In the genomic region with DNA sequence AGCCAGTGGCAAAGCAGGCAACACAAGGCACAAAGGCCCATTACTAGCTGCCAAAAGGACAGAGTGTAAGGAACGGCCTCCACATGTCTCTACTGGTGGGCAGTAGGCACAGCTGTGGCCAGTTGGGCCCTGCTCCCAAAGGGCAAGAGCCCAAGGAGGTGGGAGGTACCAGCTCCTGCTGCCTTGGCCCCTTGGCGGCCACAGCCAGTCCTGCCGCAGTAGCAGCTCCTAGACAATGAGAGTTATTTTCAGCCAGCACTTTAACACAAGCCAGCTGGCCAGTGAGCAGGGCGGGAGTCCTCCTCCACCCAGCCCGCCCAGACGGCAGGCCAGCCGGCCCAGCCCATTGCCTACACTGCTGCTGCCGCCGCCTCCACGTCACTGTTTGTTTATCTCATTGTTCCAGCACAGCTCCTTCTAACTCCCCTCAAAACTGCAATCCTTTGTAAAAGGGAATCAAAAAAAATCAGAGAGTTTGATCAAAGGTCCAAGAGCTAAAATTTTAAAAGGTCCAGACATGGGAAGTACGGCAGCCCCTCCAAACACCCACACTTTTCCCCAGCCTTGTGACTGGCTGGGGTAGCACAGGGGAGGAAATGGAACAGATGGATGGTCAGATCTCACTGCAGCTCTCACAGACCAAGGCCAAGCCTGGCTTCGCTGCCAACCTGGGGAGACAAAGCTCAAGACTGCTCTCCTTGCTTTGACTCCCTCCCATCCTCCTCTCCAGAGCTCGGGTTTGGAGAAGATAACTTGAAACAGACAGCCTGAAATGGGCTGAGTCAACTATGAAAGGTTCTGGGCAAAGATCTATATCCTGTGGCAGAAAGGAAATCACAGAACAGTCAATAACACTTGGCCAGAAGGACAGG, we compare ENCODE assay signal across 1 cellular context.
TF ChIP-seq lines count a peak whose summit lies in the region.

No MANE protein-coding gene starts in this region.

TF ChIP-seq in K562, 482 proteins besides CTCF, POLR2A, EP300 and RAD21 (continued from another document and continues in another):
- TF ChIP-seq, protein P1, sequence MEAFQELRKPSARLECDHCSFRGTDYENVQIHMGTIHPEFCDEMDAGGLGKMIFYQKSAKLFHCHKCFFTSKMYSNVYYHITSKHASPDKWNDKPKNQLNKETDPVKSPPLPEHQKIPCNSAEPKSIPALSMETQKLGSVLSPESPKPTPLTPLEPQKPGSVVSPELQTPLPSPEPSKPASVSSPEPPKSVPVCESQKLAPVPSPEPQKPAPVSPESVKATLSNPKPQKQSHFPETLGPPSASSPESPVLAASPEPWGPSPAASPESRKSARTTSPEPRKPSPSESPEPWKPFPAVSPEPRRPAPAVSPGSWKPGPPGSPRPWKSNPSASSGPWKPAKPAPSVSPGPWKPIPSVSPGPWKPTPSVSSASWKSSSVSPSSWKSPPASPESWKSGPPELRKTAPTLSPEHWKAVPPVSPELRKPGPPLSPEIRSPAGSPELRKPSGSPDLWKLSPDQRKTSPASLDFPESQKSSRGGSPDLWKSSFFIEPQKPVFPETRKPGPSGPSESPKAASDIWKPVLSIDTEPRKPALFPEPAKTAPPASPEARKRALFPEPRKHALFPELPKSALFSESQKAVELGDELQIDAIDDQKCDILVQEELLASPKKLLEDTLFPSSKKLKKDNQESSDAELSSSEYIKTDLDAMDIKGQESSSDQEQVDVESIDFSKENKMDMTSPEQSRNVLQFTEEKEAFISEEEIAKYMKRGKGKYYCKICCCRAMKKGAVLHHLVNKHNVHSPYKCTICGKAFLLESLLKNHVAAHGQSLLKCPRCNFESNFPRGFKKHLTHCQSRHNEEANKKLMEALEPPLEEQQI (IDR thresholded peaks at IDR 0.05) = no peak
- no peak for TF ChIP-seq CAMTA2 (CRISPR knock-in tag; conservative IDR thresholded peaks at IDR 0.05)
- no peak for TF ChIP-seq HMG20B (CRISPR knock-in tag; IDR thresholded peaks at IDR 0.05)
- TF ChIP-seq, protein P2, sequence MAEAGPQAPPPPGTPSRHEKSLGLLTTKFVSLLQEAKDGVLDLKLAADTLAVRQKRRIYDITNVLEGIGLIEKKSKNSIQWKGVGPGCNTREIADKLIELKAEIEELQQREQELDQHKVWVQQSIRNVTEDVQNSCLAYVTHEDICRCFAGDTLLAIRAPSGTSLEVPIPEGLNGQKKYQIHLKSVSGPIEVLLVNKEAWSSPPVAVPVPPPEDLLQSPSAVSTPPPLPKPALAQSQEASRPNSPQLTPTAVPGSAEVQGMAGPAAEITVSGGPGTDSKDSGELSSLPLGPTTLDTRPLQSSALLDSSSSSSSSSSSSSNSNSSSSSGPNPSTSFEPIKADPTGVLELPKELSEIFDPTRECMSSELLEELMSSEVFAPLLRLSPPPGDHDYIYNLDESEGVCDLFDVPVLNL (CRISPR knock-in tag; IDR thresholded peaks at IDR 0.05; ENCODE audit: low read depth) = no peak
- TF ChIP-seq, protein P3, sequence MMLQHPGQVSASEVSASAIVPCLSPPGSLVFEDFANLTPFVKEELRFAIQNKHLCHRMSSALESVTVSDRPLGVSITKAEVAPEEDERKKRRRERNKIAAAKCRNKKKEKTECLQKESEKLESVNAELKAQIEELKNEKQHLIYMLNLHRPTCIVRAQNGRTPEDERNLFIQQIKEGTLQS (IDR thresholded peaks at IDR 0.05) = peak; percentile 31; the same call in 1 of the 2 replicates
- TF ChIP-seq, protein P3 (CRISPR knock-in tag; conservative IDR thresholded peaks at IDR 0.05) = no peak
- TF ChIP-seq RB1 (IDR thresholded peaks at IDR 0.05; ENCODE audit: low read depth) = peak; percentile 68
- TF ChIP-seq, protein P4, sequence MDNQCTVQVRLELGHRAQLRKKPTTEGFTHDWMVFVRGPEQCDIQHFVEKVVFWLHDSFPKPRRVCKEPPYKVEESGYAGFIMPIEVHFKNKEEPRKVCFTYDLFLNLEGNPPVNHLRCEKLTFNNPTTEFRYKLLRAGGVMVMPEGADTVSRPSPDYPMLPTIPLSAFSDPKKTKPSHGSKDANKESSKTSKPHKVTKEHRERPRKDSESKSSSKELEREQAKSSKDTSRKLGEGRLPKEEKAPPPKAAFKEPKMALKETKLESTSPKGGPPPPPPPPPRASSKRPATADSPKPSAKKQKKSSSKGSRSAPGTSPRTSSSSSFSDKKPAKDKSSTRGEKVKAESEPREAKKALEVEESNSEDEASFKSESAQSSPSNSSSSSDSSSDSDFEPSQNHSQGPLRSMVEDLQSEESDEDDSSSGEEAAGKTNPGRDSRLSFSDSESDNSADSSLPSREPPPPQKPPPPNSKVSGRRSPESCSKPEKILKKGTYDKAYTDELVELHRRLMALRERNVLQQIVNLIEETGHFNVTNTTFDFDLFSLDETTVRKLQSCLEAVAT (IDR thresholded peaks at IDR 0.05) = no peak
- TF ChIP-seq, protein P5, sequence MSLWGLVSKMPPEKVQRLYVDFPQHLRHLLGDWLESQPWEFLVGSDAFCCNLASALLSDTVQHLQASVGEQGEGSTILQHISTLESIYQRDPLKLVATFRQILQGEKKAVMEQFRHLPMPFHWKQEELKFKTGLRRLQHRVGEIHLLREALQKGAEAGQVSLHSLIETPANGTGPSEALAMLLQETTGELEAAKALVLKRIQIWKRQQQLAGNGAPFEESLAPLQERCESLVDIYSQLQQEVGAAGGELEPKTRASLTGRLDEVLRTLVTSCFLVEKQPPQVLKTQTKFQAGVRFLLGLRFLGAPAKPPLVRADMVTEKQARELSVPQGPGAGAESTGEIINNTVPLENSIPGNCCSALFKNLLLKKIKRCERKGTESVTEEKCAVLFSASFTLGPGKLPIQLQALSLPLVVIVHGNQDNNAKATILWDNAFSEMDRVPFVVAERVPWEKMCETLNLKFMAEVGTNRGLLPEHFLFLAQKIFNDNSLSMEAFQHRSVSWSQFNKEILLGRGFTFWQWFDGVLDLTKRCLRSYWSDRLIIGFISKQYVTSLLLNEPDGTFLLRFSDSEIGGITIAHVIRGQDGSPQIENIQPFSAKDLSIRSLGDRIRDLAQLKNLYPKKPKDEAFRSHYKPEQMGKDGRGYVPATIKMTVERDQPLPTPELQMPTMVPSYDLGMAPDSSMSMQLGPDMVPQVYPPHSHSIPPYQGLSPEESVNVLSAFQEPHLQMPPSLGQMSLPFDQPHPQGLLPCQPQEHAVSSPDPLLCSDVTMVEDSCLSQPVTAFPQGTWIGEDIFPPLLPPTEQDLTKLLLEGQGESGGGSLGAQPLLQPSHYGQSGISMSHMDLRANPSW (CRISPR knock-in tag; IDR thresholded peaks at IDR 0.05) = no peak
- TF ChIP-seq TAF7 (tag; IDR thresholded peaks at IDR 0.05) = no peak
- no peak for TF ChIP-seq TEAD2 (tag; IDR thresholded peaks at IDR 0.05)
- TF ChIP-seq, protein P6, sequence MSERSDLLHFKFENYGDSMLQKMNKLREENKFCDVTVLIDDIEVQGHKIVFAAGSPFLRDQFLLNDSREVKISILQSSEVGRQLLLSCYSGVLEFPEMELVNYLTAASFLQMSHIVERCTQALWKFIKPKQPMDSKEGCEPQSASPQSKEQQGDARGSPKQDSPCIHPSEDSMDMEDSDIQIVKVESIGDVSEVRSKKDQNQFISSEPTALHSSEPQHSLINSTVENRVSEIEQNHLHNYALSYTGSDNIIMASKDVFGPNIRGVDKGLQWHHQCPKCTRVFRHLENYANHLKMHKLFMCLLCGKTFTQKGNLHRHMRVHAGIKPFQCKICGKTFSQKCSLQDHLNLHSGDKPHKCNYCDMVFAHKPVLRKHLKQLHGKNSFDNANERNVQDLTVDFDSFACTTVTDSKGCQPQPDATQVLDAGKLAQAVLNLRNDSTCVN (CRISPR knock-in tag; IDR thresholded peaks at IDR 0.05) = no peak
- peak; percentile 27 for TF ChIP-seq MEIS2 (IDR thresholded peaks at IDR 0.05; ENCODE audit: partially characterized antibody)
- no peak for TF ChIP-seq ZBTB1 (CRISPR knock-in tag; IDR thresholded peaks at IDR 0.05; ENCODE audit: borderline replicate concordance, low read depth)
- TF ChIP-seq TCFL5 (CRISPR knock-in tag; conservative IDR thresholded peaks at IDR 0.05) = no peak
- peak; percentile 60 for TF ChIP-seq KDM5B (IDR thresholded peaks at IDR 0.05; ENCODE audit: insufficient replicate concordance, low read depth, low read length)
- TF ChIP-seq, protein P7, sequence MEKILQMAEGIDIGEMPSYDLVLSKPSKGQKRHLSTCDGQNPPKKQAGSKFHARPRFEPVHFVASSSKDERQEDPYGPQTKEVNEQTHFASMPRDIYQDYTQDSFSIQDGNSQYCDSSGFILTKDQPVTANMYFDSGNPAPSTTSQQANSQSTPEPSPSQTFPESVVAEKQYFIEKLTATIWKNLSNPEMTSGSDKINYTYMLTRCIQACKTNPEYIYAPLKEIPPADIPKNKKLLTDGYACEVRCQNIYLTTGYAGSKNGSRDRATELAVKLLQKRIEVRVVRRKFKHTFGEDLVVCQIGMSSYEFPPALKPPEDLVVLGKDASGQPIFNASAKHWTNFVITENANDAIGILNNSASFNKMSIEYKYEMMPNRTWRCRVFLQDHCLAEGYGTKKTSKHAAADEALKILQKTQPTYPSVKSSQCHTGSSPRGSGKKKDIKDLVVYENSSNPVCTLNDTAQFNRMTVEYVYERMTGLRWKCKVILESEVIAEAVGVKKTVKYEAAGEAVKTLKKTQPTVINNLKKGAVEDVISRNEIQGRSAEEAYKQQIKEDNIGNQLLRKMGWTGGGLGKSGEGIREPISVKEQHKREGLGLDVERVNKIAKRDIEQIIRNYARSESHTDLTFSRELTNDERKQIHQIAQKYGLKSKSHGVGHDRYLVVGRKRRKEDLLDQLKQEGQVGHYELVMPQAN (IDR thresholded peaks at IDR 0.05; ENCODE audit: borderline replicate concordance) = no peak
- TF ChIP-seq PHF8 (IDR thresholded peaks at IDR 0.05; ENCODE audit: borderline replicate concordance, low read length) = peak; percentile 36; the same call in 1 of the 2 replicates
- TF ChIP-seq, protein P8, sequence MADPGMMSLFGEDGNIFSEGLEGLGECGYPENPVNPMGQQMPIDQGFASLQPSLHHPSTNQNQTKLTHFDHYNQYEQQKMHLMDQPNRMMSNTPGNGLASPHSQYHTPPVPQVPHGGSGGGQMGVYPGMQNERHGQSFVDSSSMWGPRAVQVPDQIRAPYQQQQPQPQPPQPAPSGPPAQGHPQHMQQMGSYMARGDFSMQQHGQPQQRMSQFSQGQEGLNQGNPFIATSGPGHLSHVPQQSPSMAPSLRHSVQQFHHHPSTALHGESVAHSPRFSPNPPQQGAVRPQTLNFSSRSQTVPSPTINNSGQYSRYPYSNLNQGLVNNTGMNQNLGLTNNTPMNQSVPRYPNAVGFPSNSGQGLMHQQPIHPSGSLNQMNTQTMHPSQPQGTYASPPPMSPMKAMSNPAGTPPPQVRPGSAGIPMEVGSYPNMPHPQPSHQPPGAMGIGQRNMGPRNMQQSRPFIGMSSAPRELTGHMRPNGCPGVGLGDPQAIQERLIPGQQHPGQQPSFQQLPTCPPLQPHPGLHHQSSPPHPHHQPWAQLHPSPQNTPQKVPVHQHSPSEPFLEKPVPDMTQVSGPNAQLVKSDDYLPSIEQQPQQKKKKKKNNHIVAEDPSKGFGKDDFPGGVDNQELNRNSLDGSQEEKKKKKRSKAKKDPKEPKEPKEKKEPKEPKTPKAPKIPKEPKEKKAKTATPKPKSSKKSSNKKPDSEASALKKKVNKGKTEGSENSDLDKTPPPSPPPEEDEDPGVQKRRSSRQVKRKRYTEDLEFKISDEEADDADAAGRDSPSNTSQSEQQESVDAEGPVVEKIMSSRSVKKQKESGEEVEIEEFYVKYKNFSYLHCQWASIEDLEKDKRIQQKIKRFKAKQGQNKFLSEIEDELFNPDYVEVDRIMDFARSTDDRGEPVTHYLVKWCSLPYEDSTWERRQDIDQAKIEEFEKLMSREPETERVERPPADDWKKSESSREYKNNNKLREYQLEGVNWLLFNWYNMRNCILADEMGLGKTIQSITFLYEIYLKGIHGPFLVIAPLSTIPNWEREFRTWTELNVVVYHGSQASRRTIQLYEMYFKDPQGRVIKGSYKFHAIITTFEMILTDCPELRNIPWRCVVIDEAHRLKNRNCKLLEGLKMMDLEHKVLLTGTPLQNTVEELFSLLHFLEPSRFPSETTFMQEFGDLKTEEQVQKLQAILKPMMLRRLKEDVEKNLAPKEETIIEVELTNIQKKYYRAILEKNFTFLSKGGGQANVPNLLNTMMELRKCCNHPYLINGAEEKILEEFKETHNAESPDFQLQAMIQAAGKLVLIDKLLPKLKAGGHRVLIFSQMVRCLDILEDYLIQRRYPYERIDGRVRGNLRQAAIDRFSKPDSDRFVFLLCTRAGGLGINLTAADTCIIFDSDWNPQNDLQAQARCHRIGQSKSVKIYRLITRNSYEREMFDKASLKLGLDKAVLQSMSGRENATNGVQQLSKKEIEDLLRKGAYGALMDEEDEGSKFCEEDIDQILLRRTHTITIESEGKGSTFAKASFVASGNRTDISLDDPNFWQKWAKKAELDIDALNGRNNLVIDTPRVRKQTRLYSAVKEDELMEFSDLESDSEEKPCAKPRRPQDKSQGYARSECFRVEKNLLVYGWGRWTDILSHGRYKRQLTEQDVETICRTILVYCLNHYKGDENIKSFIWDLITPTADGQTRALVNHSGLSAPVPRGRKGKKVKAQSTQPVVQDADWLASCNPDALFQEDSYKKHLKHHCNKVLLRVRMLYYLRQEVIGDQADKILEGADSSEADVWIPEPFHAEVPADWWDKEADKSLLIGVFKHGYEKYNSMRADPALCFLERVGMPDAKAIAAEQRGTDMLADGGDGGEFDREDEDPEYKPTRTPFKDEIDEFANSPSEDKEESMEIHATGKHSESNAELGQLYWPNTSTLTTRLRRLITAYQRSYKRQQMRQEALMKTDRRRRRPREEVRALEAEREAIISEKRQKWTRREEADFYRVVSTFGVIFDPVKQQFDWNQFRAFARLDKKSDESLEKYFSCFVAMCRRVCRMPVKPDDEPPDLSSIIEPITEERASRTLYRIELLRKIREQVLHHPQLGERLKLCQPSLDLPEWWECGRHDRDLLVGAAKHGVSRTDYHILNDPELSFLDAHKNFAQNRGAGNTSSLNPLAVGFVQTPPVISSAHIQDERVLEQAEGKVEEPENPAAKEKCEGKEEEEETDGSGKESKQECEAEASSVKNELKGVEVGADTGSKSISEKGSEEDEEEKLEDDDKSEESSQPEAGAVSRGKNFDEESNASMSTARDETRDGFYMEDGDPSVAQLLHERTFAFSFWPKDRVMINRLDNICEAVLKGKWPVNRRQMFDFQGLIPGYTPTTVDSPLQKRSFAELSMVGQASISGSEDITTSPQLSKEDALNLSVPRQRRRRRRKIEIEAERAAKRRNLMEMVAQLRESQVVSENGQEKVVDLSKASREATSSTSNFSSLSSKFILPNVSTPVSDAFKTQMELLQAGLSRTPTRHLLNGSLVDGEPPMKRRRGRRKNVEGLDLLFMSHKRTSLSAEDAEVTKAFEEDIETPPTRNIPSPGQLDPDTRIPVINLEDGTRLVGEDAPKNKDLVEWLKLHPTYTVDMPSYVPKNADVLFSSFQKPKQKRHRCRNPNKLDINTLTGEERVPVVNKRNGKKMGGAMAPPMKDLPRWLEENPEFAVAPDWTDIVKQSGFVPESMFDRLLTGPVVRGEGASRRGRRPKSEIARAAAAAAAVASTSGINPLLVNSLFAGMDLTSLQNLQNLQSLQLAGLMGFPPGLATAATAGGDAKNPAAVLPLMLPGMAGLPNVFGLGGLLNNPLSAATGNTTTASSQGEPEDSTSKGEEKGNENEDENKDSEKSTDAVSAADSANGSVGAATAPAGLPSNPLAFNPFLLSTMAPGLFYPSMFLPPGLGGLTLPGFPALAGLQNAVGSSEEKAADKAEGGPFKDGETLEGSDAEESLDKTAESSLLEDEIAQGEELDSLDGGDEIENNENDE (IDR thresholded peaks at IDR 0.05; ENCODE audit: low read depth, low read length) = no peak
- no peak for TF ChIP-seq ZNF239 (CRISPR knock-in tag; IDR thresholded peaks at IDR 0.05)
- TF ChIP-seq U2AF2 (optimal IDR thresholded peaks at IDR 0.05; ENCODE audit: low read depth, low read length) = no peak
- no peak for TF ChIP-seq PYGO2 (tag; IDR thresholded peaks at IDR 0.05)
- 0 out of 2 replicates have a peak, but pooled peaks have one; percentile 13 for TF ChIP-seq MXI1 (IDR thresholded peaks at IDR 0.05; ENCODE audit: low read depth, low read length)
- TF ChIP-seq HNRNPUL1 (IDR thresholded peaks at IDR 0.05; ENCODE audit: low read length) = no peak
